25 cellular contexts compared by ENCODE assay signal in the genomic region with DNA sequence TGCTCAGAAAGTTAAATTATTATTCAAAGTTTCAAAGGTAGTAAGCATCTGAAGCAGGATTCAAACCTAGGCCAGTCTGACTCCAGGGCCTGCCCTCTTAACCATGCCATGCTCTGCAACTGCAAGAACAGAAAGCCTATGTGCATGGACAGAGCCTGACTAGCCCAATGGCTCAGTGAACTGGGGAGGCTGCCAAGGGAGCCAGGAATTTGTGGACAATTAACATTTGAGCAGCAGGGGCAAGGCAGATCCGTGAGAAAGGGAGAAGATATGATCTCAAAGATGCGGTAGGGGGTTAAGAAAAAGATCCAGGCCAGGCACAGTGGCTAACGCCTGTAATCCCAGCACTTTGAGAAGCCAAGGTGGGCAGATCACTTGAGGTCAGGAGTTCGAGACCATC. TPM values are rescaled to one million over a fixed set of nuclear protein-coding genes. Genes with fewer than 3 reads are reported as not detected.
A peak's percentile ranks its signal among the peaks of the same experiment; 100 is the strongest.
DNase-seq lines count a peak whose midpoint lies in the region; ATAC-seq, FAIRE-seq and TF ChIP-seq lines count a peak whose summit lies in the region.
"Had no signal": no experiment of that assay in that cellular context is flagged by ENCODE, and none has a peak within 500 bp of the region (broad histone marks: within the 10 kb centered on the region; RNA-seq: fewer than 3 reads in every experiment).

No MANE protein-coding gene starts in this region.

- no peaks in the 10 kb centered on the region for H3K4me1 ChIP-seq in NT2/D1 (ENCODE audit: insufficient read depth, insufficient read length)
- H3K4me1 ChIP-seq in fibroblast of lung (ENCODE audit: control insufficient read depth, extremely low read depth, insufficient read depth, low read length): no peaks in the 10 kb centered on the region

- FAIRE-seq in urothelium cell line (lab: Jason Lieb, UNC): no peak

- H3K9me3 Mint-ChIP-seq in progenitor cell of endocrine pancreas (ENCODE audit: low read depth): no peaks in the 10 kb centered on the region
- H3K9me3 Mint-ChIP-seq: activated naive CD4-positive, alpha-beta T cell treated with anti-CD3 and anti-CD28 coated beads, Interleukin-2, amount 10 ng/mL, durations not matched to agents 7 days and 5 days; activated T-cell treated with anti-CD3 and anti-CD28 coated beads, Interleukin-2, amount 50 U/mL, for 72 hours; type B pancreatic cell had no signal

- no peaks in the 10 kb centered on the region for H3K4me1 Mint-ChIP-seq in progenitor cell of endocrine pancreas (ENCODE audit: low read depth)
- H3K4me1 Mint-ChIP-seq: activated naive CD4-positive, alpha-beta T cell treated with anti-CD3 and anti-CD28 coated beads, Interleukin-2, amount 10 ng/mL, durations not matched to agents 7 days and 5 days had no signal

- H3K79me2 ChIP-seq in fibroblast of lung (ENCODE audit: control insufficient read depth, insufficient read depth, low read length): no peaks in the 10 kb centered on the region

- H4K20me1 ChIP-seq in fibroblast of lung (ENCODE audit: control insufficient read depth, extremely low read depth, insufficient read depth, low read length): no peaks in the 10 kb centered on the region

- H3K4me3 ChIP-seq in NT2/D1 (ENCODE audit: insufficient read length, low read depth): no peak overlapping the region
- H3K4me3 ChIP-seq in fibroblast of lung (replicated peaks in 1 of 4; ENCODE audit: control extremely low read depth in 1 of 4, insufficient read depth in 1 of 4, low read depth in 3 of 4, low read length in 4 of 4): no peak overlapping the region

- H3K27me3 Mint-ChIP-seq in progenitor cell of endocrine pancreas: peaks cover 9% of the 10 kb centered on the region
- H3K27me3 Mint-ChIP-seq: type B pancreatic cell had no signal

- H3K27me3 ChIP-seq in NT2/D1 (ENCODE audit: insufficient read depth, insufficient read length) (no peaks in the 10 kb centered on the region), fibroblast of lung (ENCODE audit: control insufficient read depth, insufficient read depth, low read length) (peaks cover 3% of the 10 kb centered on the region)
- H3K27me3 ChIP-seq: neutrophil had no signal

- no peak overlapping the region for H3K27ac ChIP-seq in fibroblast of lung (ENCODE audit: insufficient read depth, low read length)
- H3K27ac ChIP-seq: neutrophil had no signal

- H2AFZ ChIP-seq in fibroblast of lung (ENCODE audit: low read length): no peak overlapping the region

- H3K27ac Mint-ChIP-seq in progenitor cell of endocrine pancreas: peak overlapping the region; percentile 10
- H3K27ac Mint-ChIP-seq: activated naive CD4-positive, alpha-beta T cell treated with anti-CD3 and anti-CD28 coated beads, Interleukin-2, amount 10 ng/mL, durations not matched to agents 7 days and 5 days; activated T-cell treated with anti-CD3 and anti-CD28 coated beads, Interleukin-2, amount 50 U/mL, for 72 hours; type B pancreatic cell had no signal

- DNase-seq in ELR (ENCODE audit: low read depth): peak; percentile 4
- DNase-seq in NT2/D1 (ENCODE audit: low read depth, low spot score): peak; percentile 32
- DNase-seq in fibroblast of lung (ENCODE audit: low read depth in 2 of 2): peak; percentile 19 to 48
- no peak for DNase-seq in progenitor cell of endocrine pancreas (ENCODE audit: low spot score, unreplicated experiment)
- DNase-seq in urothelium cell line (ENCODE audit: low spot score): no peak
- DNase-seq in LoVo (ENCODE audit: low spot score): no peak
- DNase-seq in GM20000 (ENCODE audit: low spot score): no peak
- DNase-seq: activated CD8-positive, alpha-beta memory T cell treated with anti-CD3 and anti-CD28 coated beads for 24 hours; activated naive CD4-positive, alpha-beta T cell treated with anti-CD3 and anti-CD28 coated beads, Interleukin-2, amount 10 ng/mL, durations not matched to agents 7 days and 5 days; activated T-cell treated with anti-CD3 and anti-CD28 coated beads, Interleukin-2, amount 50 U/mL, for 72 hours; AML-193; DMS79 treated with DMSO at 0.1 percent for 48 hours; KBM-7; NCI-H1930; NCI-H446; stimulated activated CD4-positive, alpha-beta T cell treated with anti-CD3 and anti-CD28 coated beads, Interleukin-12 subunit alpha, Interleukin-12 subunit beta, amount 100 ng/mL, for 4 hours; T-helper 9 cell had no signal

- H3K9me3 ChIP-seq in NT2/D1 (ENCODE audit: insufficient read depth, low read length) (no peaks in the 10 kb centered on the region), fibroblast of lung (ENCODE audit: control insufficient read depth, insufficient read depth, low read depth, low read length) (no peaks in the 10 kb centered on the region)
- H3K9me3 ChIP-seq: neutrophil had no signal

- H3K9ac ChIP-seq in NT2/D1 (ENCODE audit: insufficient read length, low read depth) (no peak overlapping the region), fibroblast of lung (ENCODE audit: insufficient read depth, low read length) (no peak overlapping the region)

- H3K36me3 ChIP-seq in NT2/D1 (ENCODE audit: insufficient read depth, insufficient read length, low read length) (peaks cover 28% of the 10 kb centered on the region), fibroblast of lung (ENCODE audit: control insufficient read depth, insufficient read depth, low read length) (no peaks in the 10 kb centered on the region)
- H3K36me3 ChIP-seq: neutrophil had no signal

- H3K36me3 Mint-ChIP-seq in progenitor cell of endocrine pancreas (ENCODE audit: insufficient read depth): no peaks in the 10 kb centered on the region
- H3K36me3 Mint-ChIP-seq: activated naive CD4-positive, alpha-beta T cell treated with anti-CD3 and anti-CD28 coated beads, Interleukin-2, amount 10 ng/mL, durations not matched to agents 7 days and 5 days; type B pancreatic cell had no signal

- no peak for ATAC-seq in HG02623 (IDR thresholded peaks at IDR 0.05; ENCODE audit: unreplicated experiment)
- ATAC-seq: activated CD4-positive, CD25-positive, alpha-beta regulatory T cell treated with anti-CD3 and anti-CD28 coated beads, Interleukin-2, amount 50 U/mL, for 24 hours; activated T-cell treated with anti-CD3 and anti-CD28 coated beads, Interleukin-2, amount 50 U/mL, for 72 hours had no signal

- TF ChIP-seq CTCF in fibroblast of lung (conservative IDR thresholded peaks at IDR 0.05 in 1 of 2, IDR thresholded peaks at IDR 0.05 in 1 of 2; ENCODE audit: low read depth in 1 of 2, low read length in 2 of 2) (no peak), progenitor cell of endocrine pancreas (IDR thresholded peaks at IDR 0.05; ENCODE audit: unreplicated experiment) (no peak), GM20000 (IDR thresholded peaks at IDR 0.05; ENCODE audit: extremely low read depth, missing control alignments) (no peak)

- no peak overlapping the region for H3K4me3 Mint-ChIP-seq in progenitor cell of endocrine pancreas (ENCODE audit: low read depth)
- H3K4me3 Mint-ChIP-seq: activated naive CD4-positive, alpha-beta T cell treated with anti-CD3 and anti-CD28 coated beads, Interleukin-2, amount 10 ng/mL, durations not matched to agents 7 days and 5 days; activated T-cell treated with anti-CD3 and anti-CD28 coated beads, Interleukin-2, amount 50 U/mL, for 72 hours; type B pancreatic cell had no signal

- no peak overlapping the region for H3K4me2 ChIP-seq in fibroblast of lung (ENCODE audit: extremely low read depth, insufficient read depth, low read length)

RNA-seq across cellular contexts. Expression of a gene that starts 6.5 kb away (rescaled TPM):
- total RNA-seq in fibroblast of lung: 0.26 TPM in 1 of 2 replicates, not detected in the other
- not detected in 2 replicates for polyA plus RNA-seq in fibroblast of lung
- polyA plus RNA-seq in fibroblast of lung (2012): not detected in 2 replicates
- not detected in 2 replicates for polyA minus RNA-seq in fibroblast of lung (ENCODE audit: low replicate concordance)
- total RNA-seq in progenitor cell of endocrine pancreas: not detected in 2 replicates
- total RNA-seq: activated T-cell treated with anti-CD3 and anti-CD28 coated beads, Interleukin-2, amount 50 U/mL, for 72 hours; chondrocyte; liver; renal cortical epithelial cell; RPMI7951 had no signal
- polyA plus RNA-seq: liver had no signal

RNA-seq across cellular contexts. Expression of a gene that starts 29.4 kb away (rescaled TPM):
- total RNA-seq in fibroblast of lung (1.8 and 32.9 TPM in 2 replicates), progenitor cell of endocrine pancreas (0.11 TPM in 1 of 2 replicates, not detected in the other)
- polyA plus RNA-seq in fibroblast of lung: 0.01 and 0.44 TPM in 2 replicates
- polyA plus RNA-seq in fibroblast of lung (2012): 0.64 TPM in 1 of 2 replicates, not detected in the other
- 1.3 TPM in 1 of 2 replicates, not detected in the other for polyA minus RNA-seq in fibroblast of lung (ENCODE audit: low replicate concordance)
- total RNA-seq: activated T-cell treated with anti-CD3 and anti-CD28 coated beads, Interleukin-2, amount 50 U/mL, for 72 hours; RPMI7951 had no signal

RNA-seq across cellular contexts. Expression of a gene that starts 45.5 kb away (rescaled TPM):
- total RNA-seq in fibroblast of lung (0.17 and 0.26 TPM in 2 replicates), progenitor cell of endocrine pancreas (not detected in 2 replicates)
- polyA plus RNA-seq in fibroblast of lung: 0.15 TPM in 1 of 2 replicates, not detected in the other
- not detected in 2 replicates for polyA plus RNA-seq in fibroblast of lung (2012)
- polyA minus RNA-seq in fibroblast of lung (ENCODE audit: low replicate concordance): not detected in 2 replicates
- total RNA-seq: activated T-cell treated with anti-CD3 and anti-CD28 coated beads, Interleukin-2, amount 50 U/mL, for 72 hours; liver; renal cortical epithelial cell; RPMI7951 had no signal
- polyA plus RNA-seq: liver had no signal

RNA-seq across cellular contexts. Expression of a gene that starts 46.5 kb away (rescaled TPM):
- total RNA-seq in fibroblast of lung (24.4 and 27.7 TPM in 2 replicates), progenitor cell of endocrine pancreas (39.4 and 40.0 TPM in 2 replicates)
- 6.2 and 6.5 TPM in 2 replicates for polyA plus RNA-seq in fibroblast of lung
- polyA plus RNA-seq in fibroblast of lung (2012): 10.9 and 11.3 TPM in 2 replicates
- polyA minus RNA-seq in fibroblast of lung (ENCODE audit: low replicate concordance): 12.0 and 14.6 TPM in 2 replicates

Comparison
In these comparisons a context has a peak if more than half of its experiments do, and no peak if none do; other contexts are left out.
1. DNase-seq: peak in ELR (single experiment), NT2/D1 (single experiment) and fibroblast of lung (2 of 2); none in progenitor cell of endocrine pancreas (single experiment), urothelium cell line (single experiment), LoVo (single experiment) and GM20000 (single experiment).